15 cellular contexts compared by ENCODE assay signal in the genomic region with DNA sequence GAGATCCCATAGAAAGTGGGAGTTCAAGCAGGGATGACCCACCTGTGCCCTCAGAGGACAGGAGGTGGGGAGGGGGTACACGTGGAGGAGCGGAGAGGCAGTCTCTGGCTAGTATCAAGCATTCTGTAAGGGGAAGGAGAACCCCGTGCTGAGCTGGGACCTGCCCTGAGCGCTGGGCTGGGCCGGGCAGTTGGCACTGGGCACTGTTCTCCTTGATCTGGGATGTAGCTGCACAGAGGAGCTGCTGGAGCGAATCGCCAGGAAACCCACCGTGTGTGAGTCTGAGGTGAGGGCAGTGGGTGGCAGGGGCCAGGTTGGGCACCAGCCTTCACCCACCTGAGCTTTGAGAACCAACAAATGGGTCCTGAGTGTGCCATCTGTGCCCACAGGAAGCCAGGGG. TPM values are rescaled to one million over a fixed set of nuclear protein-coding genes. Genes with fewer than 3 reads are reported as not detected.
DNase-seq lines count a peak whose midpoint lies in the region; ATAC-seq and TF ChIP-seq lines count a peak whose summit lies in the region.
"Had no signal": no experiment of that assay in that cellular context is flagged by ENCODE, and none has a peak within 500 bp of the region (broad histone marks: within the 10 kb centered on the region; RNA-seq: fewer than 3 reads in every experiment).

No MANE protein-coding gene starts in this region.

- H3K27me3 ChIP-seq in esophagus muscularis mucosa (peaks cover 0 to 23% (median 4%) of the 10 kb centered on the region in 4 donors), stomach smooth muscle (ENCODE audit: control insufficient read depth in 1 of 2, insufficient read depth in 2 of 2, low read length in 2 of 2) (peaks cover 0 to 2% of the 10 kb centered on the region in 2 donors), neural progenitor cell (peaks cover 37% of the 10 kb centered on the region)
- H3K27me3 ChIP-seq: BE2C had no signal

- H4K20me1 ChIP-seq in neural progenitor cell (ENCODE audit: low read depth), result peaks cover 14% of the 10 kb centered on the region

- DNase-seq in esophagus muscularis mucosa (ENCODE audit: extremely low spot score) (no peak), HPDE6-E6E7 (ENCODE audit: extremely low spot score) (no peak), neural progenitor cell (ENCODE audit: low spot score) (no peak)
- DNase-seq: ACHN; BE2C; C1 segment of cervical spinal cord; Caco-2; CD4-positive, CD25-positive, alpha-beta regulatory T cell; CD8-positive, alpha-beta memory T cell; HCEC 1CT; HFFc6 had no signal

- H3K36me3 ChIP-seq in esophagus muscularis mucosa, result peaks cover 22 to 82% (median 55%) of the 10 kb centered on the region in 4 donors
- H3K36me3 ChIP-seq in stomach smooth muscle (ENCODE audit: control insufficient read depth in 2 of 2, insufficient read depth in 2 of 2, low read length in 2 of 2), result peaks cover 44 to 57% of the 10 kb centered on the region in 2 donors
- no peaks in the 10 kb centered on the region for H3K36me3 ChIP-seq in neural progenitor cell

- H3K9me3 ChIP-seq in esophagus muscularis mucosa (no peaks in the 10 kb centered on the region), stomach smooth muscle (ENCODE audit: control insufficient read depth in 2 of 2, low read length in 2 of 2) (no peaks in the 10 kb centered on the region), neural progenitor cell (ENCODE audit: low read depth) (no peaks in the 10 kb centered on the region)
- H3K9me3 ChIP-seq: BE2C, Caco-2 had no signal

- no peak for TF ChIP-seq POLR2A in esophagus muscularis mucosa (IDR thresholded peaks at IDR 0.05; ENCODE audit: low read depth)

- no peak for ATAC-seq in HG03175 (IDR thresholded peaks at IDR 0.05; ENCODE audit: unreplicated experiment)
- ATAC-seq: GM23338 had no signal

- no peaks in the 10 kb centered on the region for H3K36me3 Mint-ChIP-seq in nephron (ENCODE audit: low read depth)
- H3K36me3 Mint-ChIP-seq in neural progenitor cell, result peaks cover 3% of the 10 kb centered on the region
- H3K36me3 Mint-ChIP-seq: CD4-positive, CD25-positive, alpha-beta regulatory T cell; CD8-positive, alpha-beta memory T cell had no signal

- TF ChIP-seq CTCF in esophagus muscularis mucosa (IDR thresholded peaks at IDR 0.05) (no peak), nephron (IDR thresholded peaks at IDR 0.05; ENCODE audit: unreplicated experiment in 3 of 3) (no peak), neural progenitor cell (IDR thresholded peaks at IDR 0.05) (no peak)

- H3K4me3 ChIP-seq in esophagus muscularis mucosa (no peak overlapping the region), stomach smooth muscle (ENCODE audit: low read length in 2 of 2) (no peak overlapping the region), neural progenitor cell (no peak overlapping the region)
- H3K4me3 ChIP-seq: GM23338 had no signal

- H3K27ac Mint-ChIP-seq in nephron, result peak overlapping the region in 2 of 3 experiments; percentile 26 to 29
- no peak overlapping the region for H3K27ac Mint-ChIP-seq in neural progenitor cell
- H3K27ac Mint-ChIP-seq: CD8-positive, alpha-beta memory T cell; GM23338; HFFc6 had no signal

- no peak overlapping the region for H3K4me2 ChIP-seq in neural progenitor cell
- H3K4me2 ChIP-seq: GM23338 had no signal

- H3K27ac ChIP-seq in esophagus muscularis mucosa (replicated peaks in 1 of 4), result peak overlapping the region in 3 of 4 donors; percentile 33 to 99 (median 94)
- peak overlapping the region; percentile 71 for H3K27ac ChIP-seq in stomach smooth muscle (ENCODE audit: low read length)
- no peak overlapping the region for H3K27ac ChIP-seq in neural progenitor cell

- H3K9me3 Mint-ChIP-seq in nephron (no peaks in the 10 kb centered on the region), neural progenitor cell (no peaks in the 10 kb centered on the region)
- H3K9me3 Mint-ChIP-seq: CD4-positive, CD25-positive, alpha-beta regulatory T cell; CD8-positive, alpha-beta memory T cell; GM23338; HFFc6 had no signal

- intact Hi-C loops in esophagus muscularis mucosa (cut with DNase I), result loop anchor here (5.0 kb wide), 1 partner anchor 53 kb away; no protein-coding TSS in a partner anchor

- no peaks in the 10 kb centered on the region for H3F3A ChIP-seq in neural progenitor cell (ENCODE audit: low read depth)

- H3K79me2 ChIP-seq in neural progenitor cell (ENCODE audit: low read depth), result no peaks in the 10 kb centered on the region

- peaks cover 35% of the 10 kb centered on the region for H3K27me3 Mint-ChIP-seq in nephron (ENCODE audit: low read depth)
- peaks cover 18% of the 10 kb centered on the region for H3K27me3 Mint-ChIP-seq in neural progenitor cell (ENCODE audit: insufficient read depth, low read depth)

- H3K4me1 Mint-ChIP-seq in nephron (peaks cover 22% of the 10 kb centered on the region), neural progenitor cell (peaks cover 30% of the 10 kb centered on the region)

- H3K9ac ChIP-seq in stomach smooth muscle (ENCODE audit: low read length in 2 of 2) (no peak overlapping the region), neural progenitor cell (no peak overlapping the region)

- WGBS in esophagus muscularis mucosa, result 77% methylated on average over 5 of the region's 8 CpGs

- H3K4me3 Mint-ChIP-seq in nephron (no peak overlapping the region), neural progenitor cell (no peak overlapping the region)
- H3K4me3 Mint-ChIP-seq: CD4-positive, CD25-positive, alpha-beta regulatory T cell; CD8-positive, alpha-beta memory T cell; GM23338; HFFc6 had no signal

- H2AFZ ChIP-seq in neural progenitor cell (replicated peaks), result no peak overlapping the region
- H2AFZ ChIP-seq: GM23338 had no signal

- TF ChIP-seq EP300 in esophagus muscularis mucosa (IDR thresholded peaks at IDR 0.05), result no peak

- peaks cover 9 to 60% (median 47%) of the 10 kb centered on the region in 4 donors for H3K4me1 ChIP-seq in esophagus muscularis mucosa
- H3K4me1 ChIP-seq in stomach smooth muscle (ENCODE audit: control insufficient read depth, insufficient read depth, low read length), result peaks cover 34% of the 10 kb centered on the region
- H3K4me1 ChIP-seq in neural progenitor cell, result peaks cover 5% of the 10 kb centered on the region
- H3K4me1 ChIP-seq: Caco-2 had no signal

RNA-seq across cellular contexts. Expression of a gene that starts 19.8 kb away (rescaled TPM):
- total RNA-seq in esophagus muscularis mucosa (10 to 100 TPM; 16.2 to 32.6 (median 19.9) TPM), neural progenitor cell (ENCODE audit: low replicate concordance) (23.8 and 49.3 TPM in 2 replicates)

RNA-seq across cellular contexts. Expression of a gene that starts 35.4 kb away (rescaled TPM):
- total RNA-seq in esophagus muscularis mucosa, result not detected
- total RNA-seq in neural progenitor cell (ENCODE audit: low replicate concordance), result 0.26 and 2.4 TPM in 2 replicates
- total RNA-seq: CD8-positive, alpha-beta memory T cell had no signal

RNA-seq across cellular contexts. Expression of a gene that starts 44.3 kb away (rescaled TPM):
- total RNA-seq in esophagus muscularis mucosa (100 to 1,000 TPM; 115 to 251 (median 180) TPM), neural progenitor cell (ENCODE audit: low replicate concordance) (5.6 and 18.4 TPM in 2 replicates)
